8 cellular contexts compared by ENCODE assay signal in the genomic region with DNA sequence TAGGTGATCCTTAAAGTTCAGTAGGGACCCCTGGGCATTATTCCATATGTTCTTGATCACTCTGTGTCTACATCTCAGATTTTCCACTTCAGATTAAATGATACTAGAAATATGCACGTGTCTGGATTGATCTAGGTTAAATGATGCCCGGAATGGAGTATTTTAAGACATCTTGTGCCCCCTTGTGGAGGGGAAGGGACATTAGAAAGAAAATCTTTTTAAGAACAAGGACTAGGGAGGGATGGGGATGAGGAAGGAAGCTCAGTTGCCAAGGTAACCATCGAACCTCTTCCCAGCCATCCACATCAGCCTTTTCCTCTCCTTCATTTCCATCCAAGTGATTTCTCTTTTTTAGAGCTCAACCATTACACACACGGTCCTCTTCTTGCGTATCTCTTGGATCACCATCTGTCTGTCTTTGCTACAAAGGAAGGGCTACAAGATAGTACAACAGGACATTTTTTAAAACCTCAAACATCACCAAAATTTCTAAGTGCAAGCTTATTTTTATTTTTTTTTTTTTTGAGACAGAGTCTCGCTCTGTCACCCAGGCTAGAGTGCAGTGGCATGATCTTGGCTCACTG. TPM values are rescaled to one million over a fixed set of nuclear protein-coding genes. Genes with fewer than 3 reads are reported as not detected.
A peak's percentile ranks its signal among the peaks of the same experiment; 100 is the strongest.
DNase-seq lines count a peak whose midpoint lies in the region; ATAC-seq, FAIRE-seq and TF ChIP-seq lines count a peak whose summit lies in the region.

No MANE protein-coding gene starts in this region.

- intact Hi-C loops in CD8-positive, alpha-beta T cell (cut with DNase I, micrococcal nuclease) = loop anchor here (1.0 to 10.0 kb wide), 18 partner anchors 14 to 834 kb away; no protein-coding TSS in a partner anchor
- intact Hi-C loops in transverse colon (cut with DNase I; ENCODE audit: low total_unique reads) = no loop called here

- no peak for ATAC-seq in CD8-positive, alpha-beta T cell
- ATAC-seq in GM19467 (IDR thresholded peaks at IDR 0.05; ENCODE audit: unreplicated experiment) (no peak), GM18502 (IDR thresholded peaks at IDR 0.05; ENCODE audit: poor library complexity, unreplicated experiment) (no peak)

- H3K9me3 ChIP-seq in CD8-positive, alpha-beta T cell (ENCODE audit: low read length) = no peaks in the 10 kb centered on the region
- no peaks in the 10 kb centered on the region for H3K9me3 ChIP-seq in transverse colon

- H3K4me3 Mint-ChIP-seq in CD8-positive, alpha-beta T cell = peak overlapping the region; percentile 26

- 0 to 31% methylated on average over 3 to 6 of the region's 6 CpGs for WGBS in transverse colon (ENCODE audit: low coverage in 1 of 2), 2 donors

- H3K4me3 ChIP-seq in CD8-positive, alpha-beta T cell (ENCODE audit: low read depth, low read length) = no peak overlapping the region
- H3K4me3 ChIP-seq in transverse colon = no peak overlapping the region

- no peaks in the 10 kb centered on the region for H3K9me3 Mint-ChIP-seq in CD8-positive, alpha-beta T cell

- H3K27me3 Mint-ChIP-seq in CD8-positive, alpha-beta T cell (ENCODE audit: low read depth) = no peaks in the 10 kb centered on the region

- peaks cover 83% of the 10 kb centered on the region for H3K4me1 Mint-ChIP-seq in CD8-positive, alpha-beta T cell (ENCODE audit: low read depth)

- peak overlapping the region; percentile 100 for H3K27ac Mint-ChIP-seq in CD8-positive, alpha-beta T cell

- FAIRE-seq in GM18507 (lab: Jason Lieb, UNC) = peak; percentile 89

- H3K36me3 Mint-ChIP-seq in CD8-positive, alpha-beta T cell = peaks cover 2% of the 10 kb centered on the region

- TF ChIP-seq EP300 in transverse colon (IDR thresholded peaks at IDR 0.05; ENCODE audit: low read depth) = no peak

- H3K36me3 ChIP-seq in CD8-positive, alpha-beta T cell (ENCODE audit: insufficient read depth, low read length) = no peaks in the 10 kb centered on the region
- no peaks in the 10 kb centered on the region for H3K36me3 ChIP-seq in transverse colon

- CTCF ChIA-PET in CD8-positive, alpha-beta T cell (lab: Charles Lee) = interaction anchor here (0.6 to 15.5 kb wide), 54 partner anchors 7 to 837 kb away, joined by 3 to 490 read pairs (median 4); a partner anchor contains a TSS

- no peaks in the 10 kb centered on the region for H3K27me3 ChIP-seq in CD8-positive, alpha-beta T cell (ENCODE audit: insufficient read depth, low read length)
- H3K27me3 ChIP-seq in transverse colon = peaks cover 11% of the 10 kb centered on the region

- in situ Hi-C loops in transverse colon (cut with MboI; ENCODE audit: low pct_ligation_motif_present in 1 of 4, low pct_unique_long_range_greater_than_20kb in 1 of 4, low sequenced_read_pairs in 3 of 4) = no loop called here

- DNase-seq in CD8-positive, alpha-beta T cell = peak in 2 of 7 experiments; percentile 41 to 63
- no peak for DNase-seq in GM18507 (ENCODE audit: extremely low spot score, insufficient read length, low read depth)
- peak; percentile 73 for DNase-seq in NCI-H82 (lab: John Stamatoyannopoulos, UW)
- DNase-seq in astrocyte of the hippocampus (ENCODE audit: low read depth, low spot score) = peak; percentile 51
- DNase-seq in islet precursor cell = peak; percentile 55
- no peak for DNase-seq in transverse colon

- POLR2A ChIA-PET in CD8-positive, alpha-beta T cell (lab: Charles Lee) = interaction anchor here (0.6 to 19.0 kb wide), 16 partner anchors 9 to 507 kb away, joined by 3 to 2372 read pairs (median 5); a partner anchor contains a TSS

- TF ChIP-seq CTCF in CD8-positive, alpha-beta T cell (IDR thresholded peaks at IDR 0.05) = peak; percentile 80
- peak; percentile 27 to 53 (median 50) for TF ChIP-seq CTCF in transverse colon (IDR thresholded peaks at IDR 0.05)

- peaks cover 71% of the 10 kb centered on the region for H3K4me1 ChIP-seq in CD8-positive, alpha-beta T cell (ENCODE audit: insufficient read depth, low read length)
- H3K4me1 ChIP-seq in transverse colon = no peaks in the 10 kb centered on the region

- no peak for TF ChIP-seq POLR2A in transverse colon (IDR thresholded peaks at IDR 0.05)

- H3K27ac ChIP-seq in CD8-positive, alpha-beta T cell (ENCODE audit: low read depth, low read length) = peak overlapping the region; percentile 86
- no peak overlapping the region for H3K27ac ChIP-seq in transverse colon

RNA-seq across cellular contexts. Expression of a gene that starts 40.5 kb away (rescaled TPM):
- not detected for total RNA-seq in CD8-positive, alpha-beta T cell
- not detected for total RNA-seq in transverse colon

RNA-seq across cellular contexts. Expression of a gene that starts 43.6 kb away (rescaled TPM):
- 10 to 100 TPM; 13.8 to 15.3 TPM for total RNA-seq in CD8-positive, alpha-beta T cell
- 10 to 100 TPM in 1 of 4 donors, 1 to 10 TPM in 3; 2.9 to 10.2 (median 4.5) TPM for total RNA-seq in transverse colon

Comparison
In these comparisons a context has a peak if more than half of its experiments do, and no peak if none do; other contexts are left out.
1. DNase-seq: peak in NCI-H82 (single experiment), astrocyte of the hippocampus (single experiment) and islet precursor cell (single experiment); none in GM18507 (single experiment) and transverse colon (single experiment).